13 cellular contexts compared by ENCODE assay signal in genomic region chr16:4987580-4988374, GRCh38. TPM values are rescaled to one million over a fixed set of nuclear protein-coding genes. Genes with fewer than 3 reads are reported as not detected.
A peak's percentile ranks its signal among the peaks of the same experiment; 100 is the strongest.
DNase-seq lines count a peak whose midpoint lies in the region; ATAC-seq, FAIRE-seq and TF ChIP-seq lines count a peak whose summit lies in the region.
"Had no signal": no experiment of that assay in that cellular context is flagged by ENCODE, and none has a peak within 500 bp of the region (broad histone marks: within the 10 kb centered on the region; RNA-seq: fewer than 3 reads in every experiment).

No MANE protein-coding gene starts in this region.

- 11% methylated on average over 25 of the region's 60 CpGs for WGBS in SK-N-SH (ENCODE audit: low lambda C conversion rate)
- WGBS in iPS DF 6.9 (ENCODE audit: insufficient coverage, insufficient read length): no CpG with 5 or more reads among the region's 60 CpGs
- WGBS in spleen, 5 donors: 17 to 21% (median 18%) methylated on average over 43 to 60 of the region's 60 CpGs
- WGBS in small intestine, 3 donors: 16 to 18% (median 18%) methylated on average over 46 to 60 of the region's 60 CpGs

- H4K20me1 ChIP-seq in SK-N-SH (ENCODE audit: insufficient read depth): no peaks in the 10 kb centered on the region

- H3K4me3 ChIP-seq in SK-N-SH (ENCODE audit: low read depth in 2 of 2, low read length in 1 of 2): no peak overlapping the region; a peak in 1 of 4 replicates
- peak overlapping the region; percentile 26; the same call in 1 of the 2 replicates for H3K4me3 ChIP-seq in iPS DF 6.9 (ENCODE audit: low read length)
- H3K4me3 ChIP-seq in spleen: peak overlapping the region in 1 of 8 donors; percentile 32
- H3K4me3 ChIP-seq in small intestine (ENCODE audit: low read depth in 1 of 2, low read length in 2 of 2): no peak overlapping the region
- H3K4me3 ChIP-seq: SJSA1 had no signal

- H3K36me3 ChIP-seq in SK-N-SH (replicated peaks in 1 of 2; ENCODE audit: control insufficient read depth in 1 of 2, insufficient read depth in 2 of 2, low read length in 1 of 2): no peaks in the 10 kb centered on the region
- H3K36me3 ChIP-seq in iPS DF 6.9 (ENCODE audit: control insufficient read depth, insufficient read depth, low read length): no peaks in the 10 kb centered on the region
- no peaks in the 10 kb centered on the region for H3K36me3 ChIP-seq in spleen
- H3K36me3 ChIP-seq in small intestine (ENCODE audit: control insufficient read depth in 2 of 2, insufficient read depth in 2 of 2, low read length in 2 of 2): no peaks in the 10 kb centered on the region
- H3K36me3 ChIP-seq: SJSA1 had no signal

- no peak for TF ChIP-seq EP300 in SK-N-SH (IDR thresholded peaks at IDR 0.05; ENCODE audit: borderline replicate concordance in 1 of 2, low read depth in 1 of 2, low read length in 1 of 2)

- FAIRE-seq in small intestine (lab: Jason Lieb, UNC): no peak

- H3K9me3 ChIP-seq in SK-N-SH: no peaks in the 10 kb centered on the region
- no peaks in the 10 kb centered on the region for H3K9me3 ChIP-seq in iPS DF 6.9 (ENCODE audit: control insufficient read depth, insufficient read depth, low read length)
- peaks cover 0 to 31% (median 3%) of the 10 kb centered on the region in 8 donors for H3K9me3 ChIP-seq in spleen
- H3K9me3 ChIP-seq in small intestine (ENCODE audit: control insufficient read depth, low read depth): no peaks in the 10 kb centered on the region
- H3K9me3 ChIP-seq: SJSA1 had no signal

- H3K79me2 ChIP-seq in SK-N-SH (ENCODE audit: insufficient read depth): no peaks in the 10 kb centered on the region

- no peaks in the 10 kb centered on the region for H3K9me2 ChIP-seq in SK-N-SH

- H2AFZ ChIP-seq in SK-N-SH (ENCODE audit: low read depth): no peak overlapping the region

- CTCF ChIA-PET in SK-N-SH (lab: Yijun Ruan, JAX): no interaction called here

- peak in 2 of 3 experiments; percentile 43 to 69 for DNase-seq in NCI-H1417 (lab: John Stamatoyannopoulos, UW)
- no peak for DNase-seq in NCI-H1417 treated with DMSO at 0.1 percent for 48 hours (lab: John Stamatoyannopoulos, UW)
- peak; percentile 73 for DNase-seq in SK-N-SH
- DNase-seq in iPS DF 6.9 (ENCODE audit: low read depth, low spot score): no peak
- DNase-seq in spleen: peak; percentile 48
- DNase-seq in DMS153 (lab: John Stamatoyannopoulos, UW): no peak
- DNase-seq in small intestine: no peak
- DNase-seq: 8988T, MM.1S, NCI-H774 had no signal

- H3K27me3 ChIP-seq in SK-N-SH (ENCODE audit: insufficient read depth) (peaks cover 22% of the 10 kb centered on the region), iPS DF 6.9 (ENCODE audit: control insufficient read depth, insufficient read depth, low read length) (peaks cover 2% of the 10 kb centered on the region; the same call in 1 of the 2 replicates), spleen (replicated peaks in 1 of 7) (peaks cover 5 to 86% (median 43%) of the 10 kb centered on the region in 7 donors), small intestine (ENCODE audit: control insufficient read depth in 2 of 2, insufficient read depth in 2 of 2, low read length in 2 of 2) (peaks cover 3 to 23% of the 10 kb centered on the region in 2 donors)

- no peak for TF ChIP-seq RAD21 in SK-N-SH (IDR thresholded peaks at IDR 0.05; ENCODE audit: low read length)

- ATAC-seq in GM21737 (IDR thresholded peaks at IDR 0.05; ENCODE audit: unreplicated experiment): no peak

- POLR2A ChIA-PET in SK-N-SH (lab: Yijun Ruan, JAX): interaction anchor here (0.7 kb wide), 1 partner anchor 20 kb away, joined by 3 read pairs; no protein-coding TSS in a partner anchor

- H3K27ac ChIP-seq in SK-N-SH (ENCODE audit: low read depth in 2 of 2, low read length in 1 of 2) (no peak overlapping the region), iPS DF 6.9 (ENCODE audit: low read length) (no peak overlapping the region), spleen (no peak overlapping the region), small intestine (ENCODE audit: low read depth in 1 of 2, low read length in 1 of 2) (no peak overlapping the region)
- H3K27ac ChIP-seq: SJSA1, VCaP had no signal

- H3K4me2 ChIP-seq in SK-N-SH: no peak overlapping the region

- TF ChIP-seq CTCF in SK-N-SH (IDR thresholded peaks at IDR 0.05) (no peak), spleen (IDR thresholded peaks at IDR 0.05 in 8 of 11, conservative IDR thresholded peaks at IDR 0.05 in 3 of 11) (no peak)

- H3K9ac ChIP-seq in SK-N-SH: no peak overlapping the region

- intact Hi-C loops in spleen (cut with DNase I; ENCODE audit: low total_unique reads): no loop called here

- H3K4me1 ChIP-seq in SK-N-SH (ENCODE audit: control insufficient read depth in 1 of 2, insufficient read depth in 2 of 2, low read depth in 1 of 2, low read length in 1 of 2) (peaks cover 0 to 5% of the 10 kb centered on the region in 2 experiments; a peak in 1 of 4 replicates), iPS DF 6.9 (ENCODE audit: control insufficient read depth, insufficient read depth, low read length) (peaks cover 1% of the 10 kb centered on the region; the same call in 1 of the 2 replicates), spleen (peaks cover 0 to 10% (median 0%) of the 10 kb centered on the region in 6 donors), small intestine (ENCODE audit: control insufficient read depth in 2 of 2, insufficient read depth in 1 of 2, low read depth in 1 of 2, low read length in 1 of 2) (no peaks in the 10 kb centered on the region)
- H3K4me1 ChIP-seq: SJSA1 had no signal

- no peak for TF ChIP-seq POLR2A in spleen (IDR thresholded peaks at IDR 0.05)

- H3F3A ChIP-seq in SK-N-SH (replicated peaks; ENCODE audit: insufficient read depth): no peaks in the 10 kb centered on the region

TF ChIP-seq in SK-N-SH, 30 proteins besides CTCF, POLR2A, EP300 and RAD21:
- TF ChIP-seq TEAD4 (IDR thresholded peaks at IDR 0.05; ENCODE audit: borderline replicate concordance, insufficient read depth): no peak
- TF ChIP-seq MAX (IDR thresholded peaks at IDR 0.05; ENCODE audit: low read depth): peak; percentile 53; the same call in 1 of the 2 replicates
- no peak for TF ChIP-seq TCF12 (IDR thresholded peaks at IDR 0.05)
- no peak for TF ChIP-seq REST (IDR thresholded peaks at IDR 0.05; ENCODE audit: low read depth, low read length)
- TF ChIP-seq ELF1 (IDR thresholded peaks at IDR 0.05): no peak
- no peak for TF ChIP-seq NFIC (IDR thresholded peaks at IDR 0.05; ENCODE audit: borderline replicate concordance)
- no peak for TF ChIP-seq RCOR1 (IDR thresholded peaks at IDR 0.05; ENCODE audit: low read length)
- TF ChIP-seq SMC3 (IDR thresholded peaks at IDR 0.05; ENCODE audit: low read depth, low read length): no peak
- TF ChIP-seq GABPA (IDR thresholded peaks at IDR 0.05; ENCODE audit: low read depth): no peak
TF ChIP-seq in SK-N-SH: peak in this region for 1.

RNA-seq across cellular contexts. Expression of gene SEC14L5, which starts 29.6 kb away (rescaled TPM):
- 0.03 and 0.08 TPM in 2 replicates for polyA plus RNA-seq in SK-N-SH (2012; rRNA removed)
- polyA plus RNA-seq in SK-N-SH (2012; cell fraction: cytosol; rRNA removed): 0.01 and 0.03 TPM in 2 replicates
- 0.61 and 1.2 TPM in 2 replicates for polyA plus RNA-seq in SK-N-SH (2012; cell fraction: nucleus; rRNA removed)
- under 1 TPM in 6 of 7 donors, not detected in 1; 0.13 to 0.94 (median 0.60) TPM for total RNA-seq in spleen
- under 1 TPM; 0.06 to 0.26 (median 0.11) TPM for polyA plus RNA-seq in spleen
- polyA plus RNA-seq in small intestine: under 1 TPM in 2 of 3 donors, not detected in 1; 0.16 to 0.27 TPM
- total RNA-seq: SJSA1 had no signal

RNA-seq across cellular contexts. Expression of gene NAGPA, which starts 46.0 kb away (rescaled TPM):
- polyA plus RNA-seq in SK-N-SH (2012; rRNA removed) (15.5 and 16.5 TPM in 2 replicates), spleen (10 to 100 TPM; 11.8 to 17.7 (median 14.8) TPM), small intestine (10 to 100 TPM; 13.2 to 26.8 (median 17.0) TPM)
- polyA plus RNA-seq in SK-N-SH (2012; cell fraction: cytosol; rRNA removed): 6.7 and 12.7 TPM in 2 replicates
- polyA plus RNA-seq in SK-N-SH (2012; cell fraction: nucleus; rRNA removed): 37.6 and 45.0 TPM in 2 replicates
- 10 to 100 TPM; 16.2 to 41.8 (median 25.4) TPM for total RNA-seq in spleen

RNA-seq across cellular contexts. Expression of gene PPL, which starts 50.8 kb away (rescaled TPM):
- polyA plus RNA-seq in SK-N-SH (2012; rRNA removed) (16.8 and 24.6 TPM in 2 replicates), spleen (under 1 TPM; 0.11 to 0.77 (median 0.29) TPM), small intestine (10 to 100 TPM; 11.1 to 16.1 (median 13.6) TPM)
- 9.9 and 11.5 TPM in 2 replicates for polyA plus RNA-seq in SK-N-SH (2012; cell fraction: cytosol; rRNA removed)
- polyA plus RNA-seq in SK-N-SH (2012; cell fraction: nucleus; rRNA removed): 42.1 and 47.8 TPM in 2 replicates
- under 1 TPM in 4 of 7 donors, not detected in 3; 0.18 to 0.37 (median 0.19) TPM for total RNA-seq in spleen

Comparison
In these comparisons a context has a peak if more than half of its experiments do, and no peak if none do; other contexts are left out.
1. DNase-seq: peak in NCI-H1417 (2 of 3), SK-N-SH (single experiment) and spleen (single experiment); none in NCI-H1417 treated with DMSO at 0.1 percent for 48 hours (single experiment), iPS DF 6.9 (single experiment), DMS153 (single experiment) and small intestine (single experiment).
2. RNA of gene PPL, which starts 50.8 kb away (polyA plus RNA-seq): 9.9 to 47.8 TPM in SK-N-SH and 11.1 to 16.1 TPM in small intestine; 0.11 to 0.77 TPM in spleen; every median in the first group is over 4 times any median in the second.